Comparison of ENCODE assay signal across 8 cellular contexts in the genomic region with DNA sequence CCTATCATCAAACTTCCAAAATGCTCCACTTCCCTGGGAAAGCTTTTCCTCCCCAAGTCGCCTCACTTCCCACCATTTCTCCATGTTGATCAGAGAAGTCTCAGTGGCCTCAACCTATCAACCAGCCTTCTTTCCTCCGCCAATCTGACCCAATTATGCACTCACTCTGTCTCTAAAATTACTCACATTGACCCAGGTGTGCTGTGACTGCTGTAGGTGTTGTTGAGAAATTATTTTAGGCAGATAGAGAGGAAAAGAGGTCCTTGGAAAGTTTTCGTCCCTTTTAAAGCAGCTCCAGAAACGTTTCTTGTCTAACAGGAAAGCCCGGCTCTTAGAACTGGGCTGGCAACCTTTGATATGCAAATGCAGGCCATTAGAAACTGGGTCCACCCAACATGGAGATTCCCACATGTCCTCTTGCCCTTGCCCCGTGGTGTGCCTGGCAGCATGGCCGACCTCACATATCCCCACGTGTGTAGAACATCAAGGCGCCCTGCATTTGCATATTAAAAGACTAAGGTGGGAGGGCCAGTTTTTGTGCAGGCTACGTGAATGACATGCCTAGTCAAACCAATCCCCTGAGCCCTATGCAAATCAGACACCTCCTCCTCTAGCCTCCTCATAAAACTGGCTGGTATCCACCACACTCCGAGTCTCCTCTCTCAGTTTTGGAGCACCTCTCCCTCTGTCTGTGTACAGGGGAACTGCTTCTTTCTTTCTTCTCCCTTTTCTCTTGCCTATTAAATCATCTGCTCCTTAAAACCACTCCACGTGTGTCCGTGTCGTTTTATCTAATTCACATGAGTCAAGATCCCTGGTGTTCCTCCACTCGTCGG. TPM values are rescaled to one million over a fixed set of nuclear protein-coding genes. Genes with fewer than 3 reads are reported as not detected.
DNase-seq lines count a peak whose midpoint lies in the region; TF ChIP-seq lines count a peak whose summit lies in the region.

No MANE protein-coding gene starts in this region.

- TF ChIP-seq CTCF in BE2C (IDR thresholded peaks at IDR 0.05; ENCODE audit: low read depth, low read length) (peak; percentile 73), astrocyte of the cerebellum (IDR thresholded peaks at IDR 0.05; ENCODE audit: low read depth, low read length, missing control alignments) (peak; percentile 55)

- H3K9ac ChIP-seq in Karpas-422 (ENCODE audit: low read length), result no peak overlapping the region

- no peaks in the 10 kb centered on the region for H4K20me1 ChIP-seq in Karpas-422 (ENCODE audit: insufficient read depth, low read depth, low read length)

- peaks cover 7% of the 10 kb centered on the region for H3K4me1 ChIP-seq in BE2C
- H3K4me1 ChIP-seq in Karpas-422 (ENCODE audit: low read length), result no peaks in the 10 kb centered on the region

- no peaks in the 10 kb centered on the region for H3K9me2 ChIP-seq in Karpas-422 (replicated peaks; ENCODE audit: insufficient read depth, low read length)

- no peaks in the 10 kb centered on the region for H3K79me2 ChIP-seq in Karpas-422 (ENCODE audit: low read length)

- H3K4me2 ChIP-seq in Karpas-422 (ENCODE audit: low read depth, low read length, poor library complexity, severe bottlenecking), result no peak overlapping the region

- H3K4me3 ChIP-seq in BE2C (ENCODE audit: low read depth, low read length) (peak overlapping the region; percentile 18), Karpas-422 (ENCODE audit: low read length) (no peak overlapping the region), astrocyte of the cerebellum (ENCODE audit: low read depth, low read length) (no peak overlapping the region)

- in situ Hi-C loops in astrocyte of the cerebellum (cut with HindIII; ENCODE audit: low sequenced_read_pairs), result no loop called here

- H3K27me3 ChIP-seq in BE2C (no peaks in the 10 kb centered on the region), Karpas-422 (ENCODE audit: low read length) (no peaks in the 10 kb centered on the region)

- H2AFZ ChIP-seq in Karpas-422 (ENCODE audit: low read length), result no peak overlapping the region

- no peak overlapping the region for H3K27ac ChIP-seq in Karpas-422 (ENCODE audit: low read length)

- no peaks in the 10 kb centered on the region for H3K9me3 ChIP-seq in BE2C
- peaks cover 3% of the 10 kb centered on the region; the same call in 1 of the 2 replicates for H3K9me3 ChIP-seq in Karpas-422 (ENCODE audit: low read length)

- DNase-seq in BE2C (peak; percentile 80), Karpas-422 (peak; percentile 42), astrocyte of the cerebellum (ENCODE audit: low read depth) (peak; percentile 38), kidney tubule cell (ENCODE audit: low spot score) (peak; percentile 65), midbrain (lab: John Stamatoyannopoulos, UW) (no peak), amniotic stem cell (lab: John Stamatoyannopoulos, UW) (no peak), cerebellar nuclear complex (lab: John Stamatoyannopoulos, UW) (no peak)
- no peak for DNase-seq in activated CD4-positive, alpha-beta T cell treated with anti-CD3 and anti-CD28 coated beads for 1 hour

- H3K36me3 ChIP-seq in BE2C (no peaks in the 10 kb centered on the region), Karpas-422 (ENCODE audit: insufficient read depth, low read length) (no peaks in the 10 kb centered on the region)

RNA-seq across cellular contexts. Expression of gene IPCEF1, which starts 12.9 kb away (rescaled TPM):
- 0.25 TPM for polyA plus RNA-seq in BE2C (2012; ENCODE audit: insufficient read depth, insufficient read length, low read depth)
- not detected in 2 replicates for total RNA-seq in Karpas-422 (2014; rRNA removed; shearing (Covaris generic); ENCODE audit: low replicate concordance)

Comparison
In these comparisons a context has a peak if more than half of its experiments do, and no peak if none do; other contexts are left out.
1. DNase-seq: peak in BE2C (single experiment), Karpas-422 (single experiment), astrocyte of the cerebellum (single experiment) and kidney tubule cell (single experiment); none in midbrain (single experiment), activated CD4-positive, alpha-beta T cell treated with anti-CD3 and anti-CD28 coated beads for 1 hour (single experiment), amniotic stem cell (single experiment) and cerebellar nuclear complex (0 of 2).